Comparison of ENCODE assay signal across 1 cellular context in genomic region chr11:75523811-75524401, GRCh38.
A peak's percentile ranks its signal among the peaks of the same experiment; 100 is the strongest.
TF ChIP-seq lines count a peak whose summit lies in the region.

No MANE protein-coding gene starts in this region.

TF ChIP-seq in HepG2, 621 proteins besides CTCF, POLR2A, EP300 and RAD21 (continued from another document and continues in another):
- TF ChIP-seq ZHX2 (IDR thresholded peaks at IDR 0.05; ENCODE audit: low read depth) (no peak), ZHX2 (CRISPR knock-in tag; IDR thresholded peaks at IDR 0.05; ENCODE audit: borderline replicate concordance) (no peak), ZFP1 (CRISPR knock-in tag; IDR thresholded peaks at IDR 0.05) (peak; percentile 66), ISX (CRISPR knock-in tag; conservative IDR thresholded peaks at IDR 0.05) (no peak), GLI4 (CRISPR knock-in tag; IDR thresholded peaks at IDR 0.05; ENCODE audit: borderline replicate concordance) (no peak), CC2D1A (CRISPR knock-in tag; IDR thresholded peaks at IDR 0.05) (no peak), ARHGAP35 (CRISPR knock-in tag; IDR thresholded peaks at IDR 0.05; ENCODE audit: borderline replicate concordance) (no peak), CBFB (CRISPR knock-in tag; IDR thresholded peaks at IDR 0.05) (peak; percentile 62), ZNF143 (CRISPR knock-in tag; IDR thresholded peaks at IDR 0.05) (peak; percentile 75), NRL (CRISPR knock-in tag; IDR thresholded peaks at IDR 0.05; ENCODE audit: borderline replicate concordance) (0 out of 2 replicates have a peak, but pooled peaks have one; percentile 66), ARNTL (CRISPR knock-in tag; IDR thresholded peaks at IDR 0.05) (peak; percentile 19; the same call in 1 of the 2 replicates), KAT8 (CRISPR knock-in tag; IDR thresholded peaks at IDR 0.05) (peak; percentile 58; the same call in 1 of the 2 replicates), ZNF232 (CRISPR knock-in tag; IDR thresholded peaks at IDR 0.05; ENCODE audit: borderline replicate concordance) (no peak), POGZ (CRISPR knock-in tag; IDR thresholded peaks at IDR 0.05) (no peak), TAF15 (IDR thresholded peaks at IDR 0.05; ENCODE audit: low read depth, low read length, poor library complexity, severe bottlenecking) (no peak), AHDC1 (CRISPR knock-in tag; IDR thresholded peaks at IDR 0.05; ENCODE audit: borderline replicate concordance) (no peak), PAX8 (CRISPR knock-in tag; IDR thresholded peaks at IDR 0.05; ENCODE audit: borderline replicate concordance) (no peak), TBL1XR1 (IDR thresholded peaks at IDR 0.05; ENCODE audit: borderline replicate concordance, low read length, partially characterized antibody) (no peak), CCDC6 (CRISPR knock-in tag; IDR thresholded peaks at IDR 0.05) (no peak), NFKBIZ (CRISPR knock-in tag; IDR thresholded peaks at IDR 0.05) (0 out of 2 replicates have a peak, but pooled peaks have one; percentile 45), RERE (CRISPR knock-in tag; IDR thresholded peaks at IDR 0.05; ENCODE audit: low read depth) (0 out of 2 replicates have a peak, but pooled peaks have one; percentile 41), ZFAT (CRISPR knock-in tag; conservative IDR thresholded peaks at IDR 0.05) (no peak), ZBTB7B (CRISPR knock-in tag; IDR thresholded peaks at IDR 0.05) (peak; percentile 89), ZC3H4 (CRISPR knock-in tag; IDR thresholded peaks at IDR 0.05; ENCODE audit: borderline replicate concordance) (no peak), HNRNPUL1 (IDR thresholded peaks at IDR 0.05; ENCODE audit: low read depth, low read length) (no peak), RNF219 (CRISPR knock-in tag; IDR thresholded peaks at IDR 0.05) (no peak), ZNF878 (CRISPR knock-in tag; IDR thresholded peaks at IDR 0.05) (no peak), PLRG1 (conservative IDR thresholded peaks at IDR 0.05) (no peak), DRAP1 (CRISPR knock-in tag; IDR thresholded peaks at IDR 0.05) (peak; percentile 41; the same call in 1 of the 2 replicates), FUBP1 (CRISPR knock-in tag; IDR thresholded peaks at IDR 0.05; ENCODE audit: borderline replicate concordance) (no peak), SAP130 (CRISPR knock-in tag; IDR thresholded peaks at IDR 0.05; ENCODE audit: low read depth) (peak; percentile 88), SETDB1 (CRISPR knock-in tag; IDR thresholded peaks at IDR 0.05; ENCODE audit: borderline replicate concordance) (no peak), ZSCAN25 (CRISPR knock-in tag; IDR thresholded peaks at IDR 0.05) (no peak)
- TF ChIP-seq, protein P1, sequence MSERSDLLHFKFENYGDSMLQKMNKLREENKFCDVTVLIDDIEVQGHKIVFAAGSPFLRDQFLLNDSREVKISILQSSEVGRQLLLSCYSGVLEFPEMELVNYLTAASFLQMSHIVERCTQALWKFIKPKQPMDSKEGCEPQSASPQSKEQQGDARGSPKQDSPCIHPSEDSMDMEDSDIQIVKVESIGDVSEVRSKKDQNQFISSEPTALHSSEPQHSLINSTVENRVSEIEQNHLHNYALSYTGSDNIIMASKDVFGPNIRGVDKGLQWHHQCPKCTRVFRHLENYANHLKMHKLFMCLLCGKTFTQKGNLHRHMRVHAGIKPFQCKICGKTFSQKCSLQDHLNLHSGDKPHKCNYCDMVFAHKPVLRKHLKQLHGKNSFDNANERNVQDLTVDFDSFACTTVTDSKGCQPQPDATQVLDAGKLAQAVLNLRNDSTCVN (CRISPR knock-in tag; IDR thresholded peaks at IDR 0.05; ENCODE audit: borderline replicate concordance), result no peak
- TF ChIP-seq, protein P2, sequence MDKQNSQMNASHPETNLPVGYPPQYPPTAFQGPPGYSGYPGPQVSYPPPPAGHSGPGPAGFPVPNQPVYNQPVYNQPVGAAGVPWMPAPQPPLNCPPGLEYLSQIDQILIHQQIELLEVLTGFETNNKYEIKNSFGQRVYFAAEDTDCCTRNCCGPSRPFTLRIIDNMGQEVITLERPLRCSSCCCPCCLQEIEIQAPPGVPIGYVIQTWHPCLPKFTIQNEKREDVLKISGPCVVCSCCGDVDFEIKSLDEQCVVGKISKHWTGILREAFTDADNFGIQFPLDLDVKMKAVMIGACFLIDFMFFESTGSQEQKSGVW (CRISPR knock-in tag; IDR thresholded peaks at IDR 0.05; ENCODE audit: borderline replicate concordance), result no peak
